ENCODE assay signal across 1 cellular context in the genomic region with DNA sequence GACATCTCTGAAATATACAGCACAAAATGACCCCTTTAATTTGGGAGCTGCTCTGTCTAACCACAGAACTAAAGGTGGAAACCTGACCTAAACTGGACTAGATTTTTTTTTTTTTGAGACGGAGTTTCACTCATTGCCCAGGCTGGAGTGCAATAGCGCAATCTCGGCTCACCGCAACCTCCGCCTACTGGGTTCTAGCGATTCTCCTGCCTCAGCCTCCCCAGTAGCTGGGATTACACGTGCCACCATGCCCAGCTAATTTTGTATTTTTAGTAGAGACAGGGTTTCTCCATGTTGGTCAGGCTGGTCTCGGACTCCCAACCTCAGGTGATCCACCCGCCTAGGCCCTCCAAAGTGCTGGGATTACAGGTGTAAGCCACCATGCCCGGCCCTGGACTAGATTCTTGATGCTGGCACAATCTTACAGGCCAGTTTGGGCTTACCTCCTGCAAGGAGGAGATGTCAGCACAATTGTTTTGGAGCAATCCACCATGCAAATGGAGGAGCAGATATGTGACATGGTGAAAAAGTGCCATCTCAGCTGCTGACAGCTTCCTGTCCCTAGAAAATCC.
A peak's percentile ranks its signal among the peaks of the same experiment; 100 is the strongest.
TF ChIP-seq lines count a peak whose summit lies in the region.

No MANE protein-coding gene starts in this region.

TF ChIP-seq in HepG2, 621 proteins besides CTCF, POLR2A, EP300 and RAD21:
- 0 out of 2 replicates have a peak, but pooled peaks have one; percentile 13 for TF ChIP-seq ZNF788 (CRISPR knock-in tag; IDR thresholded peaks at IDR 0.05; ENCODE audit: borderline replicate concordance)
- TF ChIP-seq ZNF136 (CRISPR knock-in tag; IDR thresholded peaks at IDR 0.05; ENCODE audit: low read depth): 0 out of 2 replicates have a peak, but pooled peaks have one; percentile 7
- TF ChIP-seq ZNF883 (CRISPR knock-in tag; IDR thresholded peaks at IDR 0.05; ENCODE audit: not compliant biosample characterization): peak; percentile 30
- 0 out of 2 replicates have a peak, but pooled peaks have one; percentile 36 for TF ChIP-seq AKAP8 (CRISPR knock-in tag; IDR thresholded peaks at IDR 0.05)
- TF ChIP-seq SPEN (CRISPR knock-in tag; IDR thresholded peaks at IDR 0.05; ENCODE audit: low read depth): 0 out of 2 replicates have a peak, but pooled peaks have one; percentile 13
- 0 out of 2 replicates have a peak, but pooled peaks have one; percentile 10 for TF ChIP-seq ZBTB7A (CRISPR knock-in tag; IDR thresholded peaks at IDR 0.05)
- TF ChIP-seq MXD4 (CRISPR knock-in tag; IDR thresholded peaks at IDR 0.05): 0 out of 2 replicates have a peak, but pooled peaks have one; percentile 5
- 0 out of 2 replicates have a peak, but pooled peaks have one; percentile 63 for TF ChIP-seq NRL (CRISPR knock-in tag; IDR thresholded peaks at IDR 0.05; ENCODE audit: borderline replicate concordance)
- TF ChIP-seq ZC3H13 (CRISPR knock-in tag; IDR thresholded peaks at IDR 0.05): 0 out of 2 replicates have a peak, but pooled peaks have one; percentile 24
- TF ChIP-seq HDAC1 (CRISPR knock-in tag; IDR thresholded peaks at IDR 0.05): 0 out of 2 replicates have a peak, but pooled peaks have one; percentile 5
- TF ChIP-seq, protein P1, sequence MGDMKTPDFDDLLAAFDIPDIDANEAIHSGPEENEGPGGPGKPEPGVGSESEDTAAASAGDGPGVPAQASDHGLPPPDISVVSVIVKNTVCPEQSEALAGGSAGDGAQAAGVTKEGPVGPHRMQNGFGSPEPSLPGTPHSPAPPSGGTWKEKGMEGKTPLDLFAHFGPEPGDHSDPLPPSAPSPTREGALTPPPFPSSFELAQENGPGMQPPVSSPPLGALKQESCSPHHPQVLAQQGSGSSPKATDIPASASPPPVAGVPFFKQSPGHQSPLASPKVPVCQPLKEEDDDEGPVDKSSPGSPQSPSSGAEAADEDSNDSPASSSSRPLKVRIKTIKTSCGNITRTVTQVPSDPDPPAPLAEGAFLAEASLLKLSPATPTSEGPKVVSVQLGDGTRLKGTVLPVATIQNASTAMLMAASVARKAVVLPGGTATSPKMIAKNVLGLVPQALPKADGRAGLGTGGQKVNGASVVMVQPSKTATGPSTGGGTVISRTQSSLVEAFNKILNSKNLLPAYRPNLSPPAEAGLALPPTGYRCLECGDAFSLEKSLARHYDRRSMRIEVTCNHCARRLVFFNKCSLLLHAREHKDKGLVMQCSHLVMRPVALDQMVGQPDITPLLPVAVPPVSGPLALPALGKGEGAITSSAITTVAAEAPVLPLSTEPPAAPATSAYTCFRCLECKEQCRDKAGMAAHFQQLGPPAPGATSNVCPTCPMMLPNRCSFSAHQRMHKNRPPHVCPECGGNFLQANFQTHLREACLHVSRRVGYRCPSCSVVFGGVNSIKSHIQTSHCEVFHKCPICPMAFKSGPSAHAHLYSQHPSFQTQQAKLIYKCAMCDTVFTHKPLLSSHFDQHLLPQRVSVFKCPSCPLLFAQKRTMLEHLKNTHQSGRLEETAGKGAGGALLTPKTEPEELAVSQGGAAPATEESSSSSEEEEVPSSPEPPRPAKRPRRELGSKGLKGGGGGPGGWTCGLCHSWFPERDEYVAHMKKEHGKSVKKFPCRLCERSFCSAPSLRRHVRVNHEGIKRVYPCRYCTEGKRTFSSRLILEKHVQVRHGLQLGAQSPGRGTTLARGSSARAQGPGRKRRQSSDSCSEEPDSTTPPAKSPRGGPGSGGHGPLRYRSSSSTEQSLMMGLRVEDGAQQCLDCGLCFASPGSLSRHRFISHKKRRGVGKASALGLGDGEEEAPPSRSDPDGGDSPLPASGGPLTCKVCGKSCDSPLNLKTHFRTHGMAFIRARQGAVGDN (CRISPR knock-in tag; IDR thresholded peaks at IDR 0.05): peak; percentile 28; the same call in 1 of the 2 replicates
- 0 out of 2 replicates have a peak, but pooled peaks have one; percentile 32 for TF ChIP-seq MAFF (IDR thresholded peaks at IDR 0.05; ENCODE audit: low read depth, low read length)
- peak in 1 of 2 experiments; percentile 33; a peak in 1 of 4 replicates for TF ChIP-seq MAFK (conservative IDR thresholded peaks at IDR 0.05 in 1 of 2, IDR thresholded peaks at IDR 0.05 in 1 of 2; ENCODE audit: low read length in 2 of 2)
